In genomic region chr1:236016083-236016482, GRCh38 we compare ENCODE assay signal across 15 cellular contexts. TPM values are rescaled to one million over a fixed set of nuclear protein-coding genes. Genes with fewer than 3 reads are reported as not detected.
DNase-seq lines count a peak whose midpoint lies in the region; ATAC-seq and TF ChIP-seq lines count a peak whose summit lies in the region.
"Had no signal": no experiment of that assay in that cellular context is flagged by ENCODE, and none has a peak within 500 bp of the region (broad histone marks: within the 10 kb centered on the region; RNA-seq: fewer than 3 reads in every experiment).

No MANE protein-coding gene starts in this region.

- intact Hi-C loops in PC-9 (cut with micrococcal nuclease; ENCODE audit: unreplicated experiment), result no loop called here
- intact Hi-C loops in naive thymus-derived CD4-positive, alpha-beta T cell (cut with micrococcal nuclease), result no loop called here

- POLR2A ChIA-PET in PC-9 (lab: Charles Lee; ENCODE audit: unreplicated experiment), result no interaction called here
- POLR2A ChIA-PET in naive thymus-derived CD4-positive, alpha-beta T cell (lab: Charles Lee), result interaction anchor here (0.7 kb wide), 2 partner anchors 24 to 570 kb away, joined by 3 to 4 read pairs; no protein-coding TSS in a partner anchor

- peak in 1 of 2 donors; percentile 14 for TF ChIP-seq POLR2A in tibial nerve (IDR thresholded peaks at IDR 0.05)

- peak; percentile 67 to 97 for TF ChIP-seq EP300 in tibial nerve (IDR thresholded peaks at IDR 0.05)

- H3K27me3 ChIP-seq in PC-9 (ENCODE audit: insufficient read depth, low read depth) (no peaks in the 10 kb centered on the region), fibroblast of lung (ENCODE audit: control insufficient read depth, insufficient read depth, low read length) (no peaks in the 10 kb centered on the region), tibial nerve (no peaks in the 10 kb centered on the region)
- H3K27me3 ChIP-seq in naive thymus-derived CD4-positive, alpha-beta T cell (ENCODE audit: control insufficient read depth in 2 of 2, insufficient read depth in 2 of 2, low read length in 2 of 2), result no peaks in the 10 kb centered on the region
- H3K27me3 ChIP-seq: SJSA1 had no signal

- no peaks in the 10 kb centered on the region for H4K20me1 ChIP-seq in PC-9 (ENCODE audit: insufficient read depth)
- H4K20me1 ChIP-seq in fibroblast of lung (ENCODE audit: control insufficient read depth, extremely low read depth, insufficient read depth, low read length), result no peaks in the 10 kb centered on the region

- peaks cover 0 to 24% (median 0%) of the 10 kb centered on the region in 5 donors for H3K27me3 Mint-ChIP-seq in naive thymus-derived CD4-positive, alpha-beta T cell

- H3K4me1 ChIP-seq in PC-9 (replicated peaks; ENCODE audit: insufficient read depth) (peaks cover 19% of the 10 kb centered on the region), fibroblast of lung (ENCODE audit: control insufficient read depth, extremely low read depth, insufficient read depth, low read length) (peaks cover 29% of the 10 kb centered on the region), tibial nerve (peaks cover 2 to 69% (median 25%) of the 10 kb centered on the region in 4 donors)
- H3K4me1 ChIP-seq in naive thymus-derived CD4-positive, alpha-beta T cell (ENCODE audit: control insufficient read depth in 2 of 2, insufficient read depth in 2 of 2, low read length in 2 of 2), result no peaks in the 10 kb centered on the region
- H3K4me1 ChIP-seq: SJSA1 had no signal

- TF ChIP-seq CTCF in PC-9 (conservative IDR thresholded peaks at IDR 0.05), result no peak
- TF ChIP-seq CTCF in fibroblast of lung (conservative IDR thresholded peaks at IDR 0.05 in 1 of 2, IDR thresholded peaks at IDR 0.05 in 1 of 2; ENCODE audit: low read depth in 1 of 2, low read length in 2 of 2), result no peak
- TF ChIP-seq CTCF in tibial nerve (IDR thresholded peaks at IDR 0.05), result no peak

- CTCF ChIA-PET in PC-9 (lab: Charles Lee), result interaction anchor here (0.7 kb wide), 1 partner anchor 579 kb away, joined by 7 read pairs; no protein-coding TSS in a partner anchor
- CTCF ChIA-PET in naive thymus-derived CD4-positive, alpha-beta T cell (lab: Charles Lee), result interaction anchor here (0.7 kb wide), 1 partner anchor 1688 kb away, joined by 3 read pairs; no protein-coding TSS in a partner anchor

- ATAC-seq in HG02623 (IDR thresholded peaks at IDR 0.05; ENCODE audit: unreplicated experiment), result no peak
- ATAC-seq in naive thymus-derived CD4-positive, alpha-beta T cell, result no peak
- ATAC-seq: natural killer cell had no signal

- peaks cover 12% of the 10 kb centered on the region; the same call in 1 of the 2 replicates for H3F3A ChIP-seq in PC-9 (ENCODE audit: insufficient read depth, low read depth)

- H3K36me3 Mint-ChIP-seq in naive thymus-derived CD4-positive, alpha-beta T cell, result peaks cover 0 to 2% (median 0%) of the 10 kb centered on the region in 5 donors
- H3K36me3 Mint-ChIP-seq: natural killer cell had no signal

- DNase-seq in PC-9, result no peak
- DNase-seq in fibroblast of lung (ENCODE audit: low read depth in 2 of 2), result peak in 1 of 2 donors; percentile 95
- DNase-seq in mucosa of gallbladder (ENCODE audit: low spot score), result peak; percentile 66
- DNase-seq in tibial nerve (ENCODE audit: low spot score in 2 of 2), result peak; percentile 87 to 94
- DNase-seq in naive thymus-derived CD4-positive, alpha-beta T cell, result no peak
- no peak for DNase-seq in superior temporal gyrus (ENCODE audit: extremely low spot score)
- DNase-seq in effector CD8-positive, alpha-beta T cell (lab: John Stamatoyannopoulos, UW), result no peak
- DNase-seq: activated T-cell treated with anti-CD3 and anti-CD28 coated beads for 4 hours, anterior cingulate cortex, KBM-7, natural killer cell, NCI-H1930 had no signal

- H3K36me3 ChIP-seq in PC-9 (ENCODE audit: low read depth) (no peaks in the 10 kb centered on the region), fibroblast of lung (ENCODE audit: control insufficient read depth, insufficient read depth, low read length) (peaks cover 6% of the 10 kb centered on the region), tibial nerve (peaks cover 0 to 77% (median 5%) of the 10 kb centered on the region in 3 donors)
- H3K36me3 ChIP-seq in naive thymus-derived CD4-positive, alpha-beta T cell (ENCODE audit: control insufficient read depth in 2 of 3, insufficient read depth in 3 of 3, low read length in 3 of 3), result no peaks in the 10 kb centered on the region

- H3K4me2 ChIP-seq in PC-9, result peak overlapping the region; percentile 55
- peak overlapping the region; percentile 17 for H3K4me2 ChIP-seq in fibroblast of lung (ENCODE audit: extremely low read depth, insufficient read depth, low read length)

- no peak overlapping the region for H3K27ac Mint-ChIP-seq in naive thymus-derived CD4-positive, alpha-beta T cell
- H3K27ac Mint-ChIP-seq: natural killer cell had no signal

- H2AFZ ChIP-seq in PC-9, result 0 out of 2 replicates have a peak overlapping the region, but pooled peaks have one; percentile 15
- no peak overlapping the region for H2AFZ ChIP-seq in fibroblast of lung (ENCODE audit: low read length)

- H3K27ac ChIP-seq in PC-9 (peak overlapping the region; percentile 71), fibroblast of lung (ENCODE audit: insufficient read depth, low read length) (peak overlapping the region; percentile 2), tibial nerve (peak overlapping the region; percentile 80 to 91 (median 89))
- no peak overlapping the region for H3K27ac ChIP-seq in naive thymus-derived CD4-positive, alpha-beta T cell (ENCODE audit: low read depth, low read length)
- H3K27ac ChIP-seq: SJSA1 had no signal

- no peak overlapping the region for H3K4me3 Mint-ChIP-seq in naive thymus-derived CD4-positive, alpha-beta T cell
- H3K4me3 Mint-ChIP-seq: CD14-positive monocyte, natural killer cell had no signal

- H3K9me3 Mint-ChIP-seq in naive thymus-derived CD4-positive, alpha-beta T cell, result no peaks in the 10 kb centered on the region
- H3K9me3 Mint-ChIP-seq: natural killer cell had no signal

- BruUV-seq in PC-9 (replicated peaks; lab: Mats Ljungman, UMichigan), result no TSS peak

- no peak overlapping the region for H3K9ac ChIP-seq in fibroblast of lung (ENCODE audit: insufficient read depth, low read length)

- WGBS in tibial nerve, 2 donors, result 35 to 50% methylated on average over 3 of the region's 3 CpGs

- no peak overlapping the region for H3K4me3 ChIP-seq in PC-9
- no peak overlapping the region for H3K4me3 ChIP-seq in fibroblast of lung (replicated peaks in 1 of 4; ENCODE audit: control extremely low read depth in 1 of 4, insufficient read depth in 1 of 4, low read depth in 3 of 4, low read length in 4 of 4)
- H3K4me3 ChIP-seq in tibial nerve, result no peak overlapping the region
- no peak overlapping the region for H3K4me3 ChIP-seq in naive thymus-derived CD4-positive, alpha-beta T cell (ENCODE audit: low read length)
- H3K4me3 ChIP-seq: SJSA1 had no signal

- H3K9me3 ChIP-seq in PC-9 (ENCODE audit: insufficient read depth, low read depth) (no peaks in the 10 kb centered on the region), fibroblast of lung (ENCODE audit: control insufficient read depth, insufficient read depth, low read depth, low read length) (no peaks in the 10 kb centered on the region), tibial nerve (no peaks in the 10 kb centered on the region)
- no peaks in the 10 kb centered on the region for H3K9me3 ChIP-seq in naive thymus-derived CD4-positive, alpha-beta T cell (ENCODE audit: control insufficient read depth in 2 of 3, low read length in 3 of 3)
- H3K9me3 ChIP-seq: SJSA1 had no signal

- no peaks in the 10 kb centered on the region for H3K4me1 Mint-ChIP-seq in naive thymus-derived CD4-positive, alpha-beta T cell
- H3K4me1 Mint-ChIP-seq: natural killer cell had no signal

- no peaks in the 10 kb centered on the region for H3K79me2 ChIP-seq in PC-9 (ENCODE audit: low read depth)
- H3K79me2 ChIP-seq in fibroblast of lung (ENCODE audit: control insufficient read depth, insufficient read depth, low read length), result no peaks in the 10 kb centered on the region

- no peaks in the 10 kb centered on the region for H3K9me2 ChIP-seq in PC-9 (ENCODE audit: insufficient read depth)

RNA-seq across cellular contexts. Expression of gene NID1, which starts 48.8 kb away (rescaled TPM):
- total RNA-seq in PC-9 (2021) (not detected in 2 replicates), fibroblast of lung (29.1 and 29.3 TPM in 2 replicates), mucosa of gallbladder (89.4 TPM), tibial nerve (100 to 1,000 TPM; 192 to 321 (median 215) TPM)
- 53.4 and 152 TPM in 2 replicates for polyA plus RNA-seq in fibroblast of lung
- 45.1 and 163 TPM in 2 replicates for polyA plus RNA-seq in fibroblast of lung (2012)
- 122 and 241 TPM in 2 replicates for polyA minus RNA-seq in fibroblast of lung (ENCODE audit: low replicate concordance)
- 1 to 10 TPM in 1 of 5 experiments, under 1 TPM in 4; 0.11 to 6.2 (median 0.22) TPM for total RNA-seq in naive thymus-derived CD4-positive, alpha-beta T cell
- not detected for polyA plus RNA-seq in naive thymus-derived CD4-positive, alpha-beta T cell

Comparison
In these comparisons a context has a peak if more than half of its experiments do, and no peak if none do; other contexts are left out.
1. DNase-seq: peak in mucosa of gallbladder (single experiment) and tibial nerve (2 of 2); none in PC-9 (0 of 2), naive thymus-derived CD4-positive, alpha-beta T cell (0 of 9), superior temporal gyrus (single experiment) and effector CD8-positive, alpha-beta T cell (single experiment).